ENCODE assay signal across 18 cellular contexts in the genomic region with DNA sequence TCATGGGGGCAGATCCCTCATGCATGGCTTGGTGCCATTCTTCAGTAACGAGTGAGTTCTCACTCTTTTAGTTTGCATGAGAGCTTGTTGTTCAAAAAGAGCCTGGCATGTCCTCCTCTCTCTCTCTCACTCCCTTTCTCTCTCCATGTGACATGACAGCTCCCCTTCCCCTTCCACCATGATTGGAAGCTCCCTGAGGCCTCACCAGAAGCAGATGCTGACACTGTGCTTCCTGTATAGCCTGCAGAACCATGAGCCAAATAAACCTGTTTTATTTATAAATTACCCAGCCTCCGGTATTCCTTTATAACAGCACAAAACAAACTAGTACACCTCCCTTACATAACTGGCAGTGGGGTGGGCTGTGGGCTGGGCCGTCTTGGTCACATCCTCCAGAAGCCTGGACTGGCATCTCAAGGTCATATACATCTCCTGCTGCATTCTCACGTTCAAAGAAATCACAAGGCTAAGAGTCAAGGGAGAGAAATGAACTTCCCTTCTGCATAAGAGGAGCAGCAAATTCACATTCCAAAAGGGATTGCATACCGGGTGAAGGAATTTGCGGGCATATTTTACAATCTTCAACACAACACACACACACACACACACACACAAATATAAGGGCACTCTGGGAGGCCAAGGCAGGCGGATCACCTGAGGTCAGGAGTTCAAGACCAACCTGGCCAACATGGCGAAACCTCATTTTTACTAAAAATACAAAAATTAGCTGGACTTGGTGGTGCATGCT. TPM values are rescaled to one million over a fixed set of nuclear protein-coding genes. Genes with fewer than 3 reads are reported as not detected.
A peak's percentile ranks its signal among the peaks of the same experiment; 100 is the strongest.
DNase-seq lines count a peak whose midpoint lies in the region; TF ChIP-seq lines count a peak whose summit lies in the region.
"Had no signal": no experiment of that assay in that cellular context is flagged by ENCODE, and none has a peak within 500 bp of the region (broad histone marks: within the 10 kb centered on the region; RNA-seq: fewer than 3 reads in every experiment).

No MANE protein-coding gene starts in this region.

- dilution Hi-C loops in mammary epithelial cell (cut with HindIII; ENCODE audit: low sequenced_read_pairs): loop anchor here (10.0 kb wide), 1 partner anchor 100 kb away; no protein-coding TSS in a partner anchor

- H3K4me2 ChIP-seq in mammary epithelial cell (ENCODE audit: insufficient read depth, low read depth, low read length): no peak overlapping the region
- H3K4me2 ChIP-seq: A549 had no signal

- H3K27me3 ChIP-seq in mammary epithelial cell (ENCODE audit: insufficient read depth, low read length): no peaks in the 10 kb centered on the region

- no peaks in the 10 kb centered on the region for H3K9me3 ChIP-seq in mammary epithelial cell (replicated peaks; ENCODE audit: insufficient read depth, low read length)
- H3K9me3 ChIP-seq: A549; BLaER1 treated with 17β-estradiol and CSF1 and Interleukin-3, amounts not matched to agents 10 nM and 100 nM; prostate gland had no signal

- H3K27me3 Mint-ChIP-seq in activated T-helper 1 cell treated with anti-CD3 and anti-CD28 coated beads, Interleukin-12 subunit alpha, Interleukin-12 subunit beta, Interleukin-2, Interleukin-4 antibody, amounts not matched to agents 30 ng/mL and 10 ng/mL and 1 ng/mL, durations not matched to agents 14 hours and 24 hours and 36 hours (ENCODE audit: insufficient read depth): peaks cover 40% of the 10 kb centered on the region
- H3K27me3 Mint-ChIP-seq in glutamatergic neuron (ENCODE audit: unreplicated experiment): peaks cover 21% of the 10 kb centered on the region
- peaks cover 25% of the 10 kb centered on the region for H3K27me3 Mint-ChIP-seq in type B pancreatic cell

- no peaks in the 10 kb centered on the region for H4K20me1 ChIP-seq in mammary epithelial cell (ENCODE audit: insufficient read depth, low read length)

- no peak overlapping the region for H3K27ac ChIP-seq in mammary epithelial cell (ENCODE audit: insufficient read depth, low read depth, low read length)
- H3K27ac ChIP-seq: A549; BLaER1 treated with 17β-estradiol and CSF1 and Interleukin-3, amounts not matched to agents 10 nM and 100 nM; prostate gland had no signal

- no peak for TF ChIP-seq CTCF in mammary epithelial cell (conservative IDR thresholded peaks at IDR 0.05 in 1 of 2, IDR thresholded peaks at IDR 0.05 in 1 of 2; ENCODE audit: extremely low read depth in 1 of 2, insufficient read depth in 1 of 2, low read depth in 1 of 2, low read length in 2 of 2)
- no peak for TF ChIP-seq CTCF in glutamatergic neuron (IDR thresholded peaks at IDR 0.05; ENCODE audit: partially characterized antibody, unreplicated experiment)
- no peak for TF ChIP-seq CTCF in type B pancreatic cell (conservative IDR thresholded peaks at IDR 0.05)

- H3K36me3 Mint-ChIP-seq in activated T-helper 1 cell treated with anti-CD3 and anti-CD28 coated beads, Interleukin-12 subunit alpha, Interleukin-12 subunit beta, Interleukin-2, Interleukin-4 antibody, amounts not matched to agents 30 ng/mL and 10 ng/mL and 1 ng/mL, durations not matched to agents 14 hours and 24 hours and 36 hours (ENCODE audit: low read depth): peaks cover 3% of the 10 kb centered on the region
- H3K36me3 Mint-ChIP-seq in glutamatergic neuron (ENCODE audit: unreplicated experiment) (no peaks in the 10 kb centered on the region), type B pancreatic cell (peaks cover 3% of the 10 kb centered on the region)

- peaks cover 11% of the 10 kb centered on the region for H3K4me1 ChIP-seq in mammary epithelial cell (ENCODE audit: insufficient read depth, low read length)
- H3K4me1 ChIP-seq: prostate gland had no signal

- no peak overlapping the region for H3K4me3 ChIP-seq in mammary epithelial cell (replicated peaks in 1 of 3; ENCODE audit: insufficient read depth in 1 of 3, low read depth in 2 of 3, low read length in 3 of 3)
- H3K4me3 ChIP-seq: A549; BLaER1 treated with 17β-estradiol and CSF1 and Interleukin-3, amounts not matched to agents 10 nM and 100 nM; prostate gland had no signal

- H3K36me3 ChIP-seq in mammary epithelial cell (ENCODE audit: insufficient read depth, low read length): no peaks in the 10 kb centered on the region
- H3K36me3 ChIP-seq: BLaER1 treated with 17β-estradiol and CSF1 and Interleukin-3, amounts not matched to agents 10 nM and 100 nM; prostate gland had no signal

- H3K9me3 Mint-ChIP-seq in activated T-helper 1 cell treated with anti-CD3 and anti-CD28 coated beads, Interleukin-12 subunit alpha, Interleukin-12 subunit beta, Interleukin-2, Interleukin-4 antibody, amounts not matched to agents 30 ng/mL and 10 ng/mL and 1 ng/mL, durations not matched to agents 14 hours and 24 hours and 36 hours: peaks cover 8% of the 10 kb centered on the region
- peaks cover 18% of the 10 kb centered on the region for H3K9me3 Mint-ChIP-seq in glutamatergic neuron (ENCODE audit: unreplicated experiment)
- H3K9me3 Mint-ChIP-seq in type B pancreatic cell: no peaks in the 10 kb centered on the region

- in situ Hi-C loops in T47D (cut with HindIII; ENCODE audit: low pct_unique_long_range_greater_than_20kb, low sequenced_read_pairs) (no loop called here), mammary epithelial cell (cut with MboI; ENCODE audit: low sequenced_read_pairs in 2 of 2) (no loop called here)

- intact Hi-C loops in mammary epithelial cell (cut with micrococcal nuclease): loop anchor here (5.0 kb wide), 3 partner anchors 67 to 97 kb away; a partner anchor contains a TSS
- intact Hi-C loops in activated T-helper 1 cell treated with anti-CD3 and anti-CD28 coated beads, Interleukin-12 subunit alpha, Interleukin-12 subunit beta, Interleukin-2, Interleukin-4 antibody, amounts not matched to agents 30 ng/mL and 10 ng/mL and 1 ng/mL, durations not matched to agents 14 hours and 24 hours and 36 hours (cut with micrococcal nuclease): loop anchor here (10.0 kb wide), 2 partner anchors 550 to 880 kb away; no protein-coding TSS in a partner anchor

- no peak overlapping the region for H2AFZ ChIP-seq in mammary epithelial cell (ENCODE audit: low read depth, low read length)

- peak overlapping the region; percentile 51 for H3K4me3 Mint-ChIP-seq in activated T-helper 1 cell treated with anti-CD3 and anti-CD28 coated beads, Interleukin-12 subunit alpha, Interleukin-12 subunit beta, Interleukin-2, Interleukin-4 antibody, amounts not matched to agents 30 ng/mL and 10 ng/mL and 1 ng/mL, durations not matched to agents 14 hours and 24 hours and 36 hours
- no peak overlapping the region for H3K4me3 Mint-ChIP-seq in glutamatergic neuron (ENCODE audit: unreplicated experiment)
- peak overlapping the region; percentile 62 for H3K4me3 Mint-ChIP-seq in type B pancreatic cell
- H3K4me3 Mint-ChIP-seq: activated CD4-positive, alpha-beta T cell treated with anti-CD3 and anti-CD28 coated beads, Interleukin-2, amount 10 ng/mL, durations not matched to agents 7 days and 5 days had no signal

- no TSS peak for BruUV-seq in mammary epithelial cell (replicated peaks; lab: Mats Ljungman, UMichigan)

- CTCF ChIA-PET in mammary epithelial cell (lab: Charles Lee; ENCODE audit: low non-redundant PET): interaction anchor here (0.6 kb wide), 1 partner anchor 771 kb away, joined by 12 read pairs; no protein-coding TSS in a partner anchor

- DNase-seq in T47D (ENCODE audit: low read depth in 1 of 2, low spot score in 1 of 2): peak; percentile 35 to 36
- DNase-seq in mammary epithelial cell: no peak
- no peak for DNase-seq in activated T-helper 1 cell treated with anti-CD3 and anti-CD28 coated beads, Interleukin-12 subunit alpha, Interleukin-12 subunit beta, Interleukin-2, Interleukin-4 antibody, amounts not matched to agents 30 ng/mL and 10 ng/mL and 1 ng/mL, durations not matched to agents 14 hours and 24 hours and 36 hours (ENCODE audit: low spot score)
- DNase-seq in glutamatergic neuron: no peak
- DNase-seq in type B pancreatic cell (ENCODE audit: extremely low spot score, unreplicated experiment): no peak
- DNase-seq in DMS79 treated with DMSO at 0.1 percent for 48 hours (lab: John Stamatoyannopoulos, UW): no peak
- DNase-seq in NAMALWA (ENCODE audit: low spot score): no peak
- no peak for DNase-seq in inferior parietal cortex (ENCODE audit: extremely low spot score)
- DNase-seq: activated CD4-positive, alpha-beta T cell treated with anti-CD3 and anti-CD28 coated beads, Interleukin-2, amount 10 ng/mL, durations not matched to agents 7 days and 5 days; activated naive CD4-positive, alpha-beta T cell treated with Interleukin-2 at 50 U/mL for 16 hours; hippocampal formation; kidney; NCI-H1092; NCI-H2081 treated with DMSO at 0.1 percent for 48 hours; NCI-H510A had no signal

- H3K79me2 ChIP-seq in mammary epithelial cell (ENCODE audit: insufficient read depth, low read length): peaks cover 14% of the 10 kb centered on the region

- no peak overlapping the region for H3K9ac ChIP-seq in mammary epithelial cell (ENCODE audit: insufficient read depth, low read length)
- H3K9ac ChIP-seq: BLaER1 treated with 17β-estradiol and CSF1 and Interleukin-3, amounts not matched to agents 10 nM and 100 nM had no signal

- H3K4me1 Mint-ChIP-seq in activated T-helper 1 cell treated with anti-CD3 and anti-CD28 coated beads, Interleukin-12 subunit alpha, Interleukin-12 subunit beta, Interleukin-2, Interleukin-4 antibody, amounts not matched to agents 30 ng/mL and 10 ng/mL and 1 ng/mL, durations not matched to agents 14 hours and 24 hours and 36 hours (ENCODE audit: low read depth): peaks cover 19% of the 10 kb centered on the region
- H3K4me1 Mint-ChIP-seq in glutamatergic neuron (ENCODE audit: low read depth, unreplicated experiment): peaks cover 3% of the 10 kb centered on the region
- H3K4me1 Mint-ChIP-seq in type B pancreatic cell (ENCODE audit: unreplicated experiment): peaks cover 18% of the 10 kb centered on the region

- WGBS in mammary epithelial cell (ENCODE audit: low coverage, missing lambda C conversion rate): 76% methylated on average over 8 of the region's 8 CpGs

- H3K27ac Mint-ChIP-seq in activated T-helper 1 cell treated with anti-CD3 and anti-CD28 coated beads, Interleukin-12 subunit alpha, Interleukin-12 subunit beta, Interleukin-2, Interleukin-4 antibody, amounts not matched to agents 30 ng/mL and 10 ng/mL and 1 ng/mL, durations not matched to agents 14 hours and 24 hours and 36 hours: no peak overlapping the region
- H3K27ac Mint-ChIP-seq in glutamatergic neuron (ENCODE audit: unreplicated experiment) (peak overlapping the region; percentile 48), type B pancreatic cell (no peak overlapping the region)
- H3K27ac Mint-ChIP-seq: activated CD4-positive, alpha-beta T cell treated with anti-CD3 and anti-CD28 coated beads, Interleukin-2, amount 10 ng/mL, durations not matched to agents 7 days and 5 days had no signal

RNA-seq across cellular contexts. Expression of a gene that starts 2.3 kb away (rescaled TPM):
- total RNA-seq in mammary epithelial cell: 10 to 100 TPM; 11.4 to 12.0 TPM
- 3.4 TPM for polyA plus RNA-seq in mammary epithelial cell
- polyA minus RNA-seq in mammary epithelial cell: 12.5 TPM
- 11.6 and 11.9 TPM in 2 replicates for total RNA-seq in activated T-helper 1 cell treated with anti-CD3 and anti-CD28 coated beads, Interleukin-12 subunit alpha, Interleukin-12 subunit beta, Interleukin-2, Interleukin-4 antibody, amounts not matched to agents 30 ng/mL and 10 ng/mL and 1 ng/mL, durations not matched to agents 14 hours and 24 hours and 36 hours
- total RNA-seq in glutamatergic neuron (ENCODE audit: unreplicated experiment): 18.5 TPM
- 9.6 and 10.0 TPM in 2 replicates for total RNA-seq in type B pancreatic cell (ENCODE audit: low replicate concordance)

Comparison
In these comparisons a context has a peak if more than half of its experiments do, and no peak if none do; other contexts are left out.
1. DNase-seq: peak in T47D (2 of 2); none in mammary epithelial cell (single experiment), activated T-helper 1 cell treated with anti-CD3 and anti-CD28 coated beads, Interleukin-12 subunit alpha, Interleukin-12 subunit beta, Interleukin-2, Interleukin-4 antibody, amounts not matched to agents 30 ng/mL and 10 ng/mL and 1 ng/mL, durations not matched to agents 14 hours and 24 hours and 36 hours (single experiment), glutamatergic neuron (single experiment), type B pancreatic cell (single experiment), DMS79 treated with DMSO at 0.1 percent for 48 hours (single experiment), NAMALWA (single experiment) and inferior parietal cortex (single experiment).